12 cellular contexts compared by ENCODE assay signal in genomic region chr4:26150948-26151347, GRCh38.
DNase-seq lines count a peak whose midpoint lies in the region; ATAC-seq and TF ChIP-seq lines count a peak whose summit lies in the region.
"Had no signal": no experiment of that assay in that cellular context is flagged by ENCODE, and none has a peak within 500 bp of the region (broad histone marks: within the 10 kb centered on the region; RNA-seq: fewer than 3 reads in every experiment).

No MANE protein-coding gene starts in this region.

- intact Hi-C loops in posterior vena cava (cut with DNase I): loop anchor here in 1 of 2 donors (1.0 to 5.0 kb wide), 2 partner anchors 32 to 64 kb away; no protein-coding TSS in a partner anchor

- peaks cover 11% of the 10 kb centered on the region for H3K4me1 Mint-ChIP-seq in stimulated activated memory B cell treated with anti-CD40 and anti-IgM and Interleukin-4, amounts not matched to agents 10 μg/mL and 1 μg/mL and 100 μg/mL, for 72 hours
- H3K4me1 Mint-ChIP-seq: CD4-positive, CD25-positive, alpha-beta regulatory T cell had no signal

- no peak overlapping the region for H3K27ac ChIP-seq in foreskin keratinocyte

- H3K4me1 ChIP-seq in foreskin keratinocyte: peaks cover 5% of the 10 kb centered on the region

- H3K36me3 Mint-ChIP-seq in stimulated activated memory B cell treated with anti-CD40 and anti-IgM and Interleukin-4, amounts not matched to agents 10 μg/mL and 1 μg/mL and 100 μg/mL, for 72 hours: no peaks in the 10 kb centered on the region
- H3K36me3 Mint-ChIP-seq: CD4-positive, CD25-positive, alpha-beta regulatory T cell had no signal

- peak; percentile 49 for DNase-seq in activated naive CD4-positive, alpha-beta T cell treated with Interleukin-2 at 50 U/mL for 16 hours
- no peak for DNase-seq in activated naive CD4-positive, alpha-beta T cell (lab: John Stamatoyannopoulos, UW)
- peak; percentile 42 for DNase-seq in SKM-1 (lab: John Stamatoyannopoulos, UW; ENCODE audit: unreplicated experiment)
- peak in 1 of 2 donors; percentile 48 for DNase-seq in foreskin keratinocyte
- DNase-seq in stromal cell of bone marrow (ENCODE audit: low read depth): peak; percentile 41
- DNase-seq in hypothalamus (lab: John Stamatoyannopoulos, UW): no peak
- DNase-seq in posterior vena cava (ENCODE audit: low spot score): no peak
- DNase-seq: CD4-positive, CD25-positive, alpha-beta regulatory T cell; Kasumi-1; nucleus accumbens; substantia nigra had no signal

- H3K27me3 Mint-ChIP-seq in stimulated activated memory B cell treated with anti-CD40 and anti-IgM and Interleukin-4, amounts not matched to agents 10 μg/mL and 1 μg/mL and 100 μg/mL, for 72 hours: no peaks in the 10 kb centered on the region

- H3K27ac Mint-ChIP-seq in stimulated activated memory B cell treated with anti-CD40 and anti-IgM and Interleukin-4, amounts not matched to agents 10 μg/mL and 1 μg/mL and 100 μg/mL, for 72 hours: no peak overlapping the region
- H3K27ac Mint-ChIP-seq: CD4-positive, CD25-positive, alpha-beta regulatory T cell had no signal

- TF ChIP-seq CTCF in foreskin keratinocyte (conservative IDR thresholded peaks at IDR 0.05): peak; percentile 65

- no peaks in the 10 kb centered on the region for H3K9me3 Mint-ChIP-seq in stimulated activated memory B cell treated with anti-CD40 and anti-IgM and Interleukin-4, amounts not matched to agents 10 μg/mL and 1 μg/mL and 100 μg/mL, for 72 hours

- peak; percentile 90 for ATAC-seq in foreskin keratinocyte
- no peak for ATAC-seq in stimulated activated memory B cell treated with anti-CD40 and anti-IgM and Interleukin-4, amounts not matched to agents 10 μg/mL and 1 μg/mL and 100 μg/mL, for 72 hours

- H3K27me3 ChIP-seq in foreskin keratinocyte: peaks cover 34% of the 10 kb centered on the region

- H3K4me3 Mint-ChIP-seq in stimulated activated memory B cell treated with anti-CD40 and anti-IgM and Interleukin-4, amounts not matched to agents 10 μg/mL and 1 μg/mL and 100 μg/mL, for 72 hours: no peak overlapping the region
- H3K4me3 Mint-ChIP-seq: CD4-positive, CD25-positive, alpha-beta regulatory T cell had no signal

Comparison
In these comparisons a context has a peak if more than half of its experiments do, and no peak if none do; other contexts are left out.
1. DNase-seq: peak in activated naive CD4-positive, alpha-beta T cell treated with Interleukin-2 at 50 U/mL for 16 hours (single experiment), SKM-1 (single experiment) and stromal cell of bone marrow (single experiment); none in activated naive CD4-positive, alpha-beta T cell (0 of 4), hypothalamus (0 of 51) and posterior vena cava (single experiment).